8 cellular contexts compared by ENCODE assay signal in genomic region chr11:61791737-61792309, GRCh38. TPM values are rescaled to one million over a fixed set of nuclear protein-coding genes. Genes with fewer than 3 reads are reported as not detected.
DNase-seq lines count a peak whose midpoint lies in the region; ATAC-seq and TF ChIP-seq lines count a peak whose summit lies in the region.

No MANE protein-coding gene starts in this region.

- peaks cover 14 to 22% of the 10 kb centered on the region in 2 donors for H3K4me1 ChIP-seq in thoracic aorta (ENCODE audit: control insufficient read depth in 1 of 2, low read depth in 2 of 2)

- no peaks in the 10 kb centered on the region for H3K9me3 ChIP-seq in thoracic aorta

- H3K27me3 ChIP-seq in thoracic aorta (replicated peaks; ENCODE audit: insufficient read depth): no peaks in the 10 kb centered on the region

- ATAC-seq in HG02678 (IDR thresholded peaks at IDR 0.05; ENCODE audit: unreplicated experiment) (peak; percentile 26), esophagus mucosa (peak; percentile 61), thoracic aorta (ENCODE audit: insufficient number of reproducible peaks, low FRiP score, low read depth) (no peak)

- TF ChIP-seq CTCF in thoracic aorta (IDR thresholded peaks at IDR 0.05): no peak

- peak overlapping the region; percentile 87 to 96 for H3K27ac ChIP-seq in thoracic aorta

- peaks cover 37% of the 10 kb centered on the region for H3K36me3 ChIP-seq in thoracic aorta

- H3K4me3 ChIP-seq in thoracic aorta: peak overlapping the region; percentile 83

- DNase-seq in ELR (ENCODE audit: low read depth) (peak; percentile 96), NCI-H2196 (lab: John Stamatoyannopoulos, UW; ENCODE audit: unreplicated experiment) (peak; percentile 85), mucosa of gallbladder (ENCODE audit: low spot score) (peak; percentile 57), thoracic aorta (ENCODE audit: low spot score) (peak; percentile 54), OCI-M2 (lab: John Stamatoyannopoulos, UW; ENCODE audit: unreplicated experiment) (no peak)
- DNase-seq in activated CD4-positive, alpha-beta T cell treated with anti-CD3 and anti-CD28 coated beads, Interleukin-2, amount 50 U/mL, for 1 hour: peak; percentile 25

RNA-seq across cellular contexts. Expression of gene TMEM258, which starts 0.6 kb away (rescaled TPM):
- total RNA-seq in esophagus mucosa (90.9 TPM), mucosa of gallbladder (116 TPM), thoracic aorta (10 to 100 TPM; 17.3 to 63.6 TPM)

RNA-seq across cellular contexts. Expression of gene FEN1, which starts 0.9 kb away (rescaled TPM):
- total RNA-seq in esophagus mucosa: 18.7 TPM
- total RNA-seq in mucosa of gallbladder: 7.7 TPM
- 1 to 10 TPM; 4.5 to 5.4 TPM for total RNA-seq in thoracic aorta

RNA-seq across cellular contexts. Expression of gene FADS1, which starts 25.0 kb away (rescaled TPM):
- total RNA-seq in esophagus mucosa (7.5 TPM), mucosa of gallbladder (23.4 TPM), thoracic aorta (10 to 100 TPM; 39.0 to 52.9 TPM)

RNA-seq across cellular contexts. Expression of gene FADS2, which starts 36.3 kb away (rescaled TPM):
- total RNA-seq in esophagus mucosa: 43.3 TPM
- total RNA-seq in mucosa of gallbladder: 34.5 TPM
- 100 to 1,000 TPM in 1 of 2 donors, 10 to 100 TPM in 1; 89.2 to 234 TPM for total RNA-seq in thoracic aorta

RNA-seq across cellular contexts. Expression of gene MYRF, which starts 39.4 kb away (rescaled TPM):
- total RNA-seq in esophagus mucosa (0.88 TPM), mucosa of gallbladder (320 TPM), thoracic aorta (1 to 10 TPM in 1 of 2 donors, not detected in 1; 5.1 TPM)
